ENCODE assay signal across 14 cellular contexts in genomic region chr20:16158976-16159286, GRCh38.
DNase-seq lines count a peak whose midpoint lies in the region; ATAC-seq and TF ChIP-seq lines count a peak whose summit lies in the region.
"Had no signal": no experiment of that assay in that cellular context is flagged by ENCODE, and none has a peak within 500 bp of the region (broad histone marks: within the 10 kb centered on the region; RNA-seq: fewer than 3 reads in every experiment).

No MANE protein-coding gene starts in this region.

- no peak overlapping the region for H3K27ac Mint-ChIP-seq in activated CD4-positive, alpha-beta memory T cell treated with anti-CD3 and anti-CD28 coated beads for 36 hours
- H3K27ac Mint-ChIP-seq: HFFc6 had no signal

- H3K4me1 ChIP-seq in aorta (ENCODE audit: control insufficient read depth in 1 of 2, insufficient read depth in 2 of 2, low read length in 2 of 2) (no peaks in the 10 kb centered on the region), stomach (no peaks in the 10 kb centered on the region), esophagus muscularis mucosa (no peaks in the 10 kb centered on the region)
- H3K4me1 ChIP-seq: left lung had no signal

- peaks cover 8% of the 10 kb centered on the region for H3K9me3 Mint-ChIP-seq in activated CD4-positive, alpha-beta memory T cell treated with anti-CD3 and anti-CD28 coated beads for 36 hours

- H3K4me3 Mint-ChIP-seq in activated CD4-positive, alpha-beta memory T cell treated with anti-CD3 and anti-CD28 coated beads for 36 hours = no peak overlapping the region
- H3K4me3 Mint-ChIP-seq: activated T-cell treated with anti-CD3 and anti-CD28 coated beads, Interleukin-2, amount 50 U/mL, for 4 hours; HFFc6 had no signal

- no peak overlapping the region for H3K4me3 ChIP-seq in aorta (ENCODE audit: low read length in 2 of 2)
- H3K4me3 ChIP-seq in stomach = no peak overlapping the region
- H3K4me3 ChIP-seq in esophagus muscularis mucosa = no peak overlapping the region
- H3K4me3 ChIP-seq: left lung had no signal

- TF ChIP-seq POLR2A in stomach (IDR thresholded peaks at IDR 0.05) = no peak
- no peak for TF ChIP-seq POLR2A in esophagus muscularis mucosa (IDR thresholded peaks at IDR 0.05; ENCODE audit: low read depth)

- CTCF ChIA-PET in GM10248 (lab: Yijun Ruan, JAX) = interaction anchor here (1.3 kb wide), 1 partner anchor 13 kb away, joined by 3 read pairs; no protein-coding TSS in a partner anchor
- CTCF ChIA-PET in activated CD4-positive, alpha-beta memory T cell treated with anti-CD3 and anti-CD28 coated beads for 36 hours (lab: Charles Lee) = no interaction called here

- H3K4me1 Mint-ChIP-seq in activated CD4-positive, alpha-beta memory T cell treated with anti-CD3 and anti-CD28 coated beads for 36 hours (ENCODE audit: low read depth) = no peaks in the 10 kb centered on the region

- TF ChIP-seq EP300 in stomach (IDR thresholded peaks at IDR 0.05) = no peak
- TF ChIP-seq EP300 in esophagus muscularis mucosa (IDR thresholded peaks at IDR 0.05) = no peak

- ATAC-seq in GM19455 (IDR thresholded peaks at IDR 0.05; ENCODE audit: unreplicated experiment) = peak; percentile 53
- peak; percentile 43 for ATAC-seq in HG02938 (IDR thresholded peaks at IDR 0.05; ENCODE audit: unreplicated experiment)
- ATAC-seq in aorta (ENCODE audit: low FRiP score) = no peak
- ATAC-seq: activated T-cell treated with anti-CD3 and anti-CD28 coated beads, Interleukin-2, amount 50 U/mL, for 4 hours; left lung had no signal

- H3K36me3 ChIP-seq in aorta (ENCODE audit: control insufficient read depth in 1 of 2, insufficient read depth in 2 of 2, low read length in 1 of 2) = no peaks in the 10 kb centered on the region
- H3K36me3 ChIP-seq in stomach = no peaks in the 10 kb centered on the region
- no peaks in the 10 kb centered on the region for H3K36me3 ChIP-seq in esophagus muscularis mucosa
- H3K36me3 ChIP-seq: left lung had no signal

- intact Hi-C loops in aorta (cut with DNase I) = no loop called here
- intact Hi-C loops in stomach (cut with DNase I; ENCODE audit: low total_unique reads) = no loop called here
- intact Hi-C loops in esophagus muscularis mucosa (cut with DNase I) = no loop called here
- intact Hi-C loops in activated CD4-positive, alpha-beta memory T cell treated with anti-CD3 and anti-CD28 coated beads for 36 hours (cut with micrococcal nuclease) = no loop called here

- WGBS in aorta, 2 donors = 81 to 84% methylated on average over 2 of the region's 2 CpGs
- WGBS in stomach, 5 donors = 71 to 85% (median 74%) methylated on average over 2 of the region's 2 CpGs
- 73% methylated on average over 2 of the region's 2 CpGs for WGBS in esophagus muscularis mucosa

- H3K27ac ChIP-seq in aorta (ENCODE audit: low read depth in 1 of 2, low read length in 2 of 2) (no peak overlapping the region), stomach (no peak overlapping the region), esophagus muscularis mucosa (replicated peaks in 1 of 4) (no peak overlapping the region)
- H3K27ac ChIP-seq: left lung had no signal

- POLR2A ChIA-PET in GM10248 (lab: Yijun Ruan, JAX) = no interaction called here
- POLR2A ChIA-PET in activated CD4-positive, alpha-beta memory T cell treated with anti-CD3 and anti-CD28 coated beads for 36 hours (lab: Charles Lee) = no interaction called here

- H3K27me3 ChIP-seq in aorta (ENCODE audit: control insufficient read depth in 1 of 2, insufficient read depth in 2 of 2, low read length in 1 of 2) (no peaks in the 10 kb centered on the region), stomach (no peaks in the 10 kb centered on the region), esophagus muscularis mucosa (no peaks in the 10 kb centered on the region)
- H3K27me3 ChIP-seq: left lung had no signal

- H3K36me3 Mint-ChIP-seq in activated CD4-positive, alpha-beta memory T cell treated with anti-CD3 and anti-CD28 coated beads for 36 hours = no peaks in the 10 kb centered on the region

- no peaks in the 10 kb centered on the region for H3K27me3 Mint-ChIP-seq in activated CD4-positive, alpha-beta memory T cell treated with anti-CD3 and anti-CD28 coated beads for 36 hours

- TF ChIP-seq CTCF in GM10248 (IDR thresholded peaks at IDR 0.05; ENCODE audit: control extremely low read depth, extremely low read depth, low read depth, missing control alignments) (no peak), stomach (IDR thresholded peaks at IDR 0.05) (no peak), esophagus muscularis mucosa (IDR thresholded peaks at IDR 0.05) (no peak)

- H3K9me3 ChIP-seq in aorta (ENCODE audit: control insufficient read depth, low read length) (peaks cover 2% of the 10 kb centered on the region), stomach (peaks cover 0 to 9% (median 7%) of the 10 kb centered on the region in 4 donors), esophagus muscularis mucosa (peaks cover 0 to 8% (median 3%) of the 10 kb centered on the region in 4 donors)

- DNase-seq in GM10248 (ENCODE audit: extremely low spot score) (peak; percentile 7), Kasumi-1 (lab: John Stamatoyannopoulos, UW) (peak; percentile 80 to 82), aorta (no peak), stomach (no peak), esophagus muscularis mucosa (ENCODE audit: extremely low spot score) (no peak)
- DNase-seq in activated CD4-positive, alpha-beta memory T cell treated with anti-CD3 and anti-CD28 coated beads for 36 hours = no peak
- DNase-seq: activated T-cell treated with anti-CD3 and anti-CD28 coated beads, Interleukin-2, amount 50 U/mL, for 4 hours; central memory CD4-positive, alpha-beta T cell; GF-D8; HFFc6; left lung; NCI-H1048 had no signal

Comparison
In these comparisons a context has a peak if more than half of its experiments do, and no peak if none do; other contexts are left out.
1. DNase-seq: peak in GM10248 (single experiment) and Kasumi-1 (2 of 2); none in aorta (0 of 2), stomach (single experiment), esophagus muscularis mucosa (single experiment) and activated CD4-positive, alpha-beta memory T cell treated with anti-CD3 and anti-CD28 coated beads for 36 hours (single experiment).